Comparison of ENCODE assay signal across 14 cellular contexts in the genomic region with DNA sequence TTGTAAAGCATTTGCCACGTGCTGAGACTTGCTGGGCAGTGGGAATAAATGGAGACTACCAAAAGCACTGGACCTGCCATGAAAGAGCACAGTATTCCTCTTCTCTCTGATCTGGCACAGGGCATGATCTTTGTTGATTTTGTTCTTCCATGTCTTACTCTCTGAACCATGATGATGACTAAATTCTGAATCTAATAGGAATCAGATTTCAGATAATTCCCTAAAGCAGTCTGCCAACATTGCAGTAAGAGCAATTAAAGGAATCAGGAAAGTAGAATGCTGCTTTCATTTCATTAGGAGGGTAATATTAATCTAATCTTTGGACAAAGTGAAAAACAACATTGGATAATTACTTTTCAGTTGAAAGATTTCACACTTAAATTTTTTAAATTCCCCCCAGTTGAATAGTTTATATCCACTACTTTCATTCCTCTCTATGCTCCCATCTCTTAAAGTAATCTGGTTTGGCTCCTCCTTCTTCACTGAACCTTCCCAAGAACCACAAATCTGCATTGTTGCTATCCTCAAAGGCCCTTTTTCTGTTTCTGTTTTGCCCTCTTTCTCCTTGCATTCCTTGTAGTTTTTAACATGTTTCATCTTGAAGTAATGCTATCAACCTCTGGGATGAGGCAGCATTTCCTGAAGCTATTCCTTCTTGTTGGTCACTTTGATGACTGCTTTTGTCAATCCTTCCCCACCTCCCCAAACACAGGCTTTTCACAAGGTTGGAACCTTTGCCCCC.
DNase-seq lines count a peak whose midpoint lies in the region; ATAC-seq and TF ChIP-seq lines count a peak whose summit lies in the region.
"Had no signal": no experiment of that assay in that cellular context is flagged by ENCODE, and none has a peak within 500 bp of the region (broad histone marks: within the 10 kb centered on the region; RNA-seq: fewer than 3 reads in every experiment).

No MANE protein-coding gene starts in this region.

- no peaks in the 10 kb centered on the region for H3K27me3 ChIP-seq in IMR-90 (ENCODE audit: control insufficient read depth, insufficient read depth, low read length)
- H3K27me3 ChIP-seq in SK-N-SH (ENCODE audit: insufficient read depth): no peaks in the 10 kb centered on the region
- no peaks in the 10 kb centered on the region for H3K27me3 ChIP-seq in foreskin keratinocyte
- H3K27me3 ChIP-seq: hepatocyte had no signal

- no peaks in the 10 kb centered on the region for H4K20me1 ChIP-seq in IMR-90 (ENCODE audit: insufficient read depth, low read length)
- H4K20me1 ChIP-seq in SK-N-SH (ENCODE audit: insufficient read depth): no peaks in the 10 kb centered on the region

- H4K5ac ChIP-seq in IMR-90 (ENCODE audit: low read depth, low read length): peak overlapping the region; percentile 87; the same call in 1 of the 2 replicates

- CTCF ChIA-PET in IMR-90 (lab: Yijun Ruan, JAX) (interaction anchor here (0.5 kb wide), 1 partner anchor 27 kb away, joined by 3 read pairs; no protein-coding TSS in a partner anchor), SK-N-SH (lab: Yijun Ruan, JAX) (interaction anchor here (0.6 to 1.4 kb wide), 2 partner anchors 10 to 82 kb away, joined by 3 to 4 read pairs; no protein-coding TSS in a partner anchor)
- CTCF ChIA-PET in activated CD8-positive, alpha-beta memory T cell treated with anti-CD3 and anti-CD28 coated beads, Interleukin-2, amount 10 ng/mL, durations not matched to agents 7 days and 5 days (lab: Charles Lee): no interaction called here

- H3K4me3 ChIP-seq in IMR-90 (ENCODE audit: insufficient read depth, low read depth, low read length) (no peak overlapping the region), SK-N-SH (ENCODE audit: low read depth in 2 of 2, low read length in 1 of 2) (no peak overlapping the region)
- H3K4me3 ChIP-seq: hepatocyte had no signal

- BruUV-seq in IMR-90 (replicated peaks; lab: Mats Ljungman, UMichigan): no TSS peak

- no peaks in the 10 kb centered on the region for H3K79me2 ChIP-seq in SK-N-SH (ENCODE audit: insufficient read depth)
- H3K79me2 ChIP-seq: hepatocyte had no signal

- no peak overlapping the region for H3K4me3 Mint-ChIP-seq in activated CD8-positive, alpha-beta memory T cell treated with anti-CD3 and anti-CD28 coated beads, Interleukin-2, amount 10 ng/mL, durations not matched to agents 7 days and 5 days
- H3K4me3 Mint-ChIP-seq: WTC11 had no signal

- H3F3A ChIP-seq in SK-N-SH (replicated peaks; ENCODE audit: insufficient read depth): peaks cover 49% of the 10 kb centered on the region

- H2AFZ ChIP-seq in IMR-90 (replicated peaks; ENCODE audit: low read length, poor library complexity) (no peak overlapping the region), SK-N-SH (ENCODE audit: low read depth) (peak overlapping the region; percentile 37)
- H2AFZ ChIP-seq: hepatocyte had no signal

- H3K27ac ChIP-seq in IMR-90 (ENCODE audit: insufficient read depth, low read length) (peak overlapping the region; percentile 54), SK-N-SH (ENCODE audit: low read depth in 2 of 2, low read length in 1 of 2) (peak overlapping the region; percentile 50 to 96; a peak in 3 of 4 replicates), foreskin keratinocyte (peak overlapping the region; percentile 86)

- H3K27ac Mint-ChIP-seq in activated CD8-positive, alpha-beta memory T cell treated with anti-CD3 and anti-CD28 coated beads, Interleukin-2, amount 10 ng/mL, durations not matched to agents 7 days and 5 days: no peak overlapping the region
- H3K27ac Mint-ChIP-seq: activated T-helper 2 cell treated with anti-CD3 and anti-CD28 coated beads, Interferon-gamma antibody, Interleukin-2, Interleukin-4, amounts not matched to agents 10 μg/mL and 5 μg/mL and 100 μg/mL, durations not matched to agents 14 hours and 24 hours and 36 hours; WTC11 had no signal

- H3K9me3 Mint-ChIP-seq in activated CD8-positive, alpha-beta memory T cell treated with anti-CD3 and anti-CD28 coated beads, Interleukin-2, amount 10 ng/mL, durations not matched to agents 7 days and 5 days (ENCODE audit: low read depth): no peaks in the 10 kb centered on the region
- H3K9me3 Mint-ChIP-seq: activated T-helper 2 cell treated with anti-CD3 and anti-CD28 coated beads, Interferon-gamma antibody, Interleukin-2, Interleukin-4, amounts not matched to agents 10 μg/mL and 5 μg/mL and 100 μg/mL, durations not matched to agents 14 hours and 24 hours and 36 hours had no signal

- no peak overlapping the region for H3K9ac ChIP-seq in IMR-90 (ENCODE audit: low read depth, low read length)
- peak overlapping the region; percentile 55 for H3K9ac ChIP-seq in SK-N-SH

- peaks cover 3% of the 10 kb centered on the region for H3K9me1 ChIP-seq in IMR-90 (ENCODE audit: insufficient read depth, low read length)

- peak overlapping the region; percentile 78 to 90 for H4K8ac ChIP-seq in IMR-90 (ENCODE audit: low read depth in 2 of 2, low read length in 2 of 2)

- no peak overlapping the region for H2AK9ac ChIP-seq in IMR-90 (replicated peaks; ENCODE audit: low read depth, low read length, poor library complexity)

- no peak for TF ChIP-seq CTCF in IMR-90 (conservative IDR thresholded peaks at IDR 0.05; ENCODE audit: low read depth, low read length)
- no peak for TF ChIP-seq CTCF in SK-N-SH (IDR thresholded peaks at IDR 0.05)
- TF ChIP-seq CTCF in foreskin keratinocyte (conservative IDR thresholded peaks at IDR 0.05): no peak

- no peaks in the 10 kb centered on the region for H3K27me3 Mint-ChIP-seq in activated CD8-positive, alpha-beta memory T cell treated with anti-CD3 and anti-CD28 coated beads, Interleukin-2, amount 10 ng/mL, durations not matched to agents 7 days and 5 days

- H3K14ac ChIP-seq in IMR-90 (replicated peaks; ENCODE audit: low read depth, low read length): peak overlapping the region; percentile 85; the same call in 1 of the 2 replicates

- no CpG with 5 or more reads among the region's 1 CpG for WGBS in IMR-90 (ENCODE audit: extremely low coverage in 2 of 2, insufficient read length in 1 of 2), 2 experiments
- 44% methylated on average over 1 of the region's 1 CpG for WGBS in SK-N-SH (ENCODE audit: low lambda C conversion rate)

- no peaks in the 10 kb centered on the region for H3K9me2 ChIP-seq in SK-N-SH

- peak overlapping the region; percentile 99 for H2BK5ac ChIP-seq in IMR-90 (ENCODE audit: low read depth, low read length, poor library complexity, severe bottlenecking)

- no peaks in the 10 kb centered on the region for H3K36me3 Mint-ChIP-seq in activated CD8-positive, alpha-beta memory T cell treated with anti-CD3 and anti-CD28 coated beads, Interleukin-2, amount 10 ng/mL, durations not matched to agents 7 days and 5 days
- H3K36me3 Mint-ChIP-seq: WTC11 had no signal

- 0 out of 2 replicates have a peak overlapping the region, but pooled peaks have one; percentile 35 for H3K23ac ChIP-seq in IMR-90 (ENCODE audit: low read depth, low read length)

- peak overlapping the region; percentile 91 for H2AK5ac ChIP-seq in IMR-90 (ENCODE audit: low read depth, low read length)

- H3K56ac ChIP-seq in IMR-90 (ENCODE audit: extremely low read depth, insufficient read depth, low read length): peak overlapping the region; percentile 78

- H3K4ac ChIP-seq in IMR-90 (ENCODE audit: low read depth, low read length): peak overlapping the region; percentile 76

- DNase-seq in AG08396 (ENCODE audit: low spot score) (peak; percentile 13), IMR-90 (peak; percentile 48), SK-N-SH (no peak), foreskin keratinocyte (peak; percentile 86 to 93), MV-4-11 (lab: John Stamatoyannopoulos, UW) (no peak)
- no peak for DNase-seq in stimulated activated CD4-positive, alpha-beta T cell treated with anti-CD3 and anti-CD28 coated beads, Interleukin-2, amount 100 ng/mL, for 24 hours
- DNase-seq in activated CD8-positive, alpha-beta memory T cell treated with anti-CD3 and anti-CD28 coated beads, Interleukin-2, amount 10 ng/mL, durations not matched to agents 7 days and 5 days: no peak
- DNase-seq: dermis blood vessel endothelial cell, NCI-H1436 treated with DMSO at 0.1 percent for 48 hours, small intestine had no signal

- TF ChIP-seq RAD21 in IMR-90 (IDR thresholded peaks at IDR 0.05; ENCODE audit: low read length): no peak
- TF ChIP-seq RAD21 in SK-N-SH (IDR thresholded peaks at IDR 0.05; ENCODE audit: low read length): no peak

- dilution Hi-C loops in IMR-90 (cut with HindIII; ENCODE audit: low sequenced_read_pairs, unreplicated experiment): no loop called here

- no peaks in the 10 kb centered on the region for H3K79me1 ChIP-seq in IMR-90 (ENCODE audit: low read depth in 1 of 2, low read length in 2 of 2)

- H3K9me3 ChIP-seq in IMR-90 (ENCODE audit: control insufficient read depth, insufficient read depth, low read length) (no peaks in the 10 kb centered on the region), SK-N-SH (no peaks in the 10 kb centered on the region)

- H2BK120ac ChIP-seq in IMR-90 (ENCODE audit: low read depth, low read length): peak overlapping the region; percentile 96

- H3K18ac ChIP-seq in IMR-90 (ENCODE audit: low read depth, low read length): peak overlapping the region; percentile 98; the same call in 1 of the 2 replicates

- H3K4me2 ChIP-seq in IMR-90 (ENCODE audit: low read depth, low read length) (peak overlapping the region; percentile 67; the same call in 1 of the 2 replicates), SK-N-SH (peak overlapping the region; percentile 49)
- H3K4me2 ChIP-seq: hepatocyte had no signal

- H3K4me1 ChIP-seq in IMR-90 (ENCODE audit: control insufficient read depth, insufficient read depth, low read length): peaks cover 19% of the 10 kb centered on the region
- peaks cover 0 to 47% of the 10 kb centered on the region in 2 experiments; a peak in 3 of 4 replicates for H3K4me1 ChIP-seq in SK-N-SH (ENCODE audit: control insufficient read depth in 1 of 2, insufficient read depth in 2 of 2, low read depth in 1 of 2, low read length in 1 of 2)
- peaks cover 42% of the 10 kb centered on the region for H3K4me1 ChIP-seq in foreskin keratinocyte

- H4K91ac ChIP-seq in IMR-90 (ENCODE audit: insufficient read depth, low read depth, low read length): peak overlapping the region; percentile 73

- peak; percentile 40 for ATAC-seq in IMR-90 (ENCODE audit: low read depth)
- peak; percentile 65 for ATAC-seq in foreskin keratinocyte
- no peak for ATAC-seq in GM21423 (IDR thresholded peaks at IDR 0.05; ENCODE audit: unreplicated experiment)
- ATAC-seq in activated CD8-positive, alpha-beta memory T cell treated with anti-CD3 and anti-CD28 coated beads, Interleukin-2, amount 10 ng/mL, durations not matched to agents 7 days and 5 days: no peak
- ATAC-seq: WTC11 had no signal

- intact Hi-C loops in IMR-90 (cut with micrococcal nuclease): loop anchor here (2.0 to 10.0 kb wide), 5 partner anchors 101 to 1391 kb away; a partner anchor contains a TSS

- peak in 1 of 2 experiments; percentile 9; a peak in 1 of 4 replicates for TF ChIP-seq EP300 in SK-N-SH (IDR thresholded peaks at IDR 0.05; ENCODE audit: borderline replicate concordance in 1 of 2, low read depth in 1 of 2, low read length in 1 of 2)

- H2BK20ac ChIP-seq in IMR-90 (ENCODE audit: low read depth, low read length): peak overlapping the region; percentile 95

- no peaks in the 10 kb centered on the region for H3K4me1 Mint-ChIP-seq in activated CD8-positive, alpha-beta memory T cell treated with anti-CD3 and anti-CD28 coated beads, Interleukin-2, amount 10 ng/mL, durations not matched to agents 7 days and 5 days

- in situ Hi-C loops in IMR-90 (cut with MboI; ENCODE audit: low sequenced_read_pairs): no loop called here

- no peaks in the 10 kb centered on the region for H3K36me3 ChIP-seq in IMR-90 (ENCODE audit: control insufficient read depth, insufficient read depth, low read length)
- no peaks in the 10 kb centered on the region for H3K36me3 ChIP-seq in SK-N-SH (replicated peaks in 1 of 2; ENCODE audit: control insufficient read depth in 1 of 2, insufficient read depth in 2 of 2, low read length in 1 of 2)

- POLR2A ChIA-PET in IMR-90 (lab: Charles Lee; ENCODE audit: unreplicated experiment): no interaction called here
- POLR2A ChIA-PET in SK-N-SH (lab: Yijun Ruan, JAX): no interaction called here

- no peak for TF ChIP-seq POLR2A in IMR-90 (IDR thresholded peaks at IDR 0.05; ENCODE audit: low read depth, low read length)

- peak overlapping the region; percentile 75; the same call in 2 of the 3 replicates for H2BK15ac ChIP-seq in IMR-90 (ENCODE audit: low read depth, low read length)

Comparison
In these comparisons a context has a peak if more than half of its experiments do, and no peak if none do; other contexts are left out.
1. DNase-seq: peak in AG08396 (single experiment), IMR-90 (single experiment) and foreskin keratinocyte (2 of 2); none in SK-N-SH (single experiment), MV-4-11 (single experiment), stimulated activated CD4-positive, alpha-beta T cell treated with anti-CD3 and anti-CD28 coated beads, Interleukin-2, amount 100 ng/mL, for 24 hours (0 of 2) and activated CD8-positive, alpha-beta memory T cell treated with anti-CD3 and anti-CD28 coated beads, Interleukin-2, amount 10 ng/mL, durations not matched to agents 7 days and 5 days (single experiment).
2. ATAC-seq: peak in IMR-90 (single experiment) and foreskin keratinocyte (single experiment); none in GM21423 (single experiment) and activated CD8-positive, alpha-beta memory T cell treated with anti-CD3 and anti-CD28 coated beads, Interleukin-2, amount 10 ng/mL, durations not matched to agents 7 days and 5 days (single experiment).
3. Peak in every context shown above with its lines, with median percentiles within 50 percentile points of each other: H3K27ac ChIP-seq.